ENCODE assay signal across 9 cellular contexts in the genomic region with DNA sequence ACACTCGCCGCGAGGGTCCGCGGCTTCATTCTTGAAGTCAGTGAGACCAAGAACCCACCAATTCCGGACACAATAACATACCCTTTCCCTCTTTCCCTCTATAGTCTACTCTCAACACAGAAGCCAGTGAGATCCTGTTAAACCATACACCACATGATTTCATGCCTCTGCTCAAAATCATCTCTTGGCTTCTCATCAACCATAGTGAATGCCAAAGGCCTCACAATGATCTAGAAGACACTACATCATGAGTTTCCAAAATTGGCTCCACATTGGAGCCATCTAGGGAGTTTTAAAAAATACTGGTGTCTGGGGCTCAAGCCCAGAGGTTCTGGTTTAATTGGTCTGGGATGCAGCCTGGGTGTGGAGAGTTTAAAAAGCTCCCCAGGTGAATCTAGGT.
"Had no signal": no experiment of that assay in that cellular context is flagged by ENCODE, and none has a peak within 500 bp of the region (broad histone marks: within the 10 kb centered on the region; RNA-seq: fewer than 3 reads in every experiment).

No MANE protein-coding gene starts in this region.

- H3K4me2 ChIP-seq: KMS-11 had no signal

- DNase-seq: GOT3, H7, HFFc6, KBM-7 had no signal

- H3K27ac ChIP-seq: HL-60, KMS-11 had no signal

- H3K4me3 ChIP-seq: HAP-1 had no signal

- ATAC-seq: HCT116, HepG2 had no signal

- H3K4me1 ChIP-seq: HAP-1 had no signal

- H3K9ac ChIP-seq: KMS-11 had no signal

- H3K36me3 ChIP-seq: HAP-1 had no signal
